Comparison of ENCODE assay signal across 20 cellular contexts in the genomic region with DNA sequence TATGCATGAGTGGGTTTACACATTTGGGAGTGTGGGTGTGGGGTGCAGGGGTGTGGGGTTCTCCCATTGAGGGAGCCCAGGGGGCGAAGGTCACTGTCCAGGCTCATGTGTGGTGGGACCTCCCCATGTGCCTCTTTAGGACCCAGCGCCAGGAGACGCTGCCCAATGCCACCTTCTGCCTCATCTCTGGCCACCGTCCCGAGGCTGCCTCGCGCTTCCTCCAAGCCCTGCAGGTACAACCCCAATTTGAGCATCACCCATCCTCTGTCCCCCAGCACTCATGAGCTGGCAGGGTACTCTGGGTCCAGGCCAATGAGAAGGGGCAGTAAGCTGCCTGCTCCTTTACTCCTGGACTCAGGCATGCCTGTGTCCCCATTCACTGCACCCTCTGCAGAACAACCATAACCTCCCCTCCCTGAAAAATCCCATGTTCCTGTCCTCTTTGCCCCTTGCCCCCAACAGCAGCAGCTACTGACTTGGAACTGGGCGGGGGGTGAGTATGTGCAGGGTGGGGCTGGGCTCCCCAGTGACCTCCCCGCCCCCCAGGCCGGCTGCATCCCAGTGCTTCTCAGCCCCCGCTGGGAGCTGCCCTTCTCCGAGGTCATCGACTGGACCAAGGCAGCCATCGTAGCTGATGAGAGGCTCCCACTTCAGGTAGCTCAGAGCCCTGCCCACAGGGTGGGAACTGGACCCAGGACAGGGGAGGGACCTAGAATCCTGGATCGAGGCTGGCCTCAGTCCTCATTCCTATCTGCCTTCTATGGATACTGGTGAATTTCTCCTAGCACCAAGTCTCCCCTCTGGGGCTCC. TPM values are rescaled to one million over a fixed set of nuclear protein-coding genes. Genes with fewer than 3 reads are reported as not detected.
DNase-seq lines count a peak whose midpoint lies in the region; ATAC-seq and TF ChIP-seq lines count a peak whose summit lies in the region.
"Had no signal": no experiment of that assay in that cellular context is flagged by ENCODE, and none has a peak within 500 bp of the region (broad histone marks: within the 10 kb centered on the region; RNA-seq: fewer than 3 reads in every experiment).

No MANE protein-coding gene starts in this region.

- H3K14ac ChIP-seq in IMR-90 (replicated peaks; ENCODE audit: low read depth, low read length): no peak overlapping the region

- H4K5ac ChIP-seq in IMR-90 (ENCODE audit: low read depth, low read length): no peak overlapping the region

- H3K4me1 Mint-ChIP-seq in GM23338: 0 out of 3 replicates have a peak, but pooled peaks cover 1% of the 10 kb centered on the region
- H3K4me1 Mint-ChIP-seq: IgD-negative memory B cell had no signal

- peak; percentile 17; the same call in 2 of the 3 replicates for ATAC-seq in GM23338
- no peak for ATAC-seq in IMR-90 (ENCODE audit: low read depth)
- ATAC-seq in HG02938 (IDR thresholded peaks at IDR 0.05; ENCODE audit: unreplicated experiment): no peak
- no peak for ATAC-seq in GM18861 (IDR thresholded peaks at IDR 0.05; ENCODE audit: unreplicated experiment)

- intact Hi-C loops in IMR-90 (cut with micrococcal nuclease): no loop called here

- H3K79me2 ChIP-seq in GM23338 (replicated peaks; ENCODE audit: insufficient read depth) (no peaks in the 10 kb centered on the region), osteoblast (ENCODE audit: insufficient read depth, low read length) (peaks cover under 1% of the 10 kb centered on the region)

- no peak overlapping the region for H3K9ac ChIP-seq in IMR-90 (ENCODE audit: low read depth, low read length)
- H3K9ac ChIP-seq: GM23248, KMS-11 had no signal

- no peaks in the 10 kb centered on the region for H3K9me3 Mint-ChIP-seq in GM23338
- H3K9me3 Mint-ChIP-seq: CD4-positive, CD25-positive, alpha-beta regulatory T cell; IgD-negative memory B cell had no signal

- H4K8ac ChIP-seq in IMR-90 (ENCODE audit: low read depth in 2 of 2, low read length in 2 of 2): no peak overlapping the region

- H3K9me2 ChIP-seq in GM23338 (ENCODE audit: insufficient read depth): no peaks in the 10 kb centered on the region

- H3K4me2 ChIP-seq in GM23338 (no peak overlapping the region), IMR-90 (ENCODE audit: low read depth, low read length) (no peak overlapping the region), osteoblast (ENCODE audit: insufficient read depth, low read length) (no peak overlapping the region)
- H3K4me2 ChIP-seq: KMS-11 had no signal

- no peaks in the 10 kb centered on the region for H3K79me1 ChIP-seq in IMR-90 (ENCODE audit: low read depth in 1 of 2, low read length in 2 of 2)

- H3K56ac ChIP-seq in IMR-90 (ENCODE audit: extremely low read depth, insufficient read depth, low read length): no peak overlapping the region

- dilution Hi-C loops in IMR-90 (cut with HindIII; ENCODE audit: low sequenced_read_pairs, unreplicated experiment): no loop called here

- H3K27ac Mint-ChIP-seq in GM23338: no peak overlapping the region
- H3K27ac Mint-ChIP-seq: CD4-positive, CD25-positive, alpha-beta regulatory T cell had no signal

- H2BK15ac ChIP-seq in IMR-90 (ENCODE audit: low read depth, low read length): no peak overlapping the region

- H4K91ac ChIP-seq in IMR-90 (ENCODE audit: insufficient read depth, low read depth, low read length): no peak overlapping the region

- TF ChIP-seq RAD21 in IMR-90 (IDR thresholded peaks at IDR 0.05; ENCODE audit: low read length): no peak

- no peak overlapping the region for H3K4me3 Mint-ChIP-seq in GM23338
- H3K4me3 Mint-ChIP-seq: CD4-positive, CD25-positive, alpha-beta regulatory T cell; IgD-negative memory B cell had no signal

- H3K4me1 ChIP-seq in GM23338 (ENCODE audit: insufficient read depth) (no peaks in the 10 kb centered on the region; the same call in 1 of the 2 replicates), IMR-90 (ENCODE audit: control insufficient read depth, insufficient read depth, low read length) (no peaks in the 10 kb centered on the region; the same call in 1 of the 2 replicates), osteoblast (ENCODE audit: insufficient read depth, low read length) (peaks cover 20% of the 10 kb centered on the region)

- POLR2A ChIA-PET in IMR-90 (lab: Charles Lee; ENCODE audit: unreplicated experiment): no interaction called here

- H3K18ac ChIP-seq in IMR-90 (ENCODE audit: low read depth, low read length): no peak overlapping the region

- no peaks in the 10 kb centered on the region for H3K36me3 ChIP-seq in GM23338 (ENCODE audit: insufficient read depth)
- H3K36me3 ChIP-seq in IMR-90 (ENCODE audit: control insufficient read depth, insufficient read depth, low read length): no peaks in the 10 kb centered on the region
- H3K36me3 ChIP-seq in osteoblast (ENCODE audit: insufficient read depth, low read length): peaks cover 5% of the 10 kb centered on the region
- H3K36me3 ChIP-seq: BLaER1 treated with 17β-estradiol and CSF1 and Interleukin-3, amounts not matched to agents 10 nM and 100 nM; HAP-1 had no signal

- H2AK9ac ChIP-seq in IMR-90 (replicated peaks; ENCODE audit: low read depth, low read length, poor library complexity): peak overlapping the region; percentile 71

- WGBS in IMR-90 (ENCODE audit: extremely low coverage in 2 of 2, insufficient read length in 1 of 2), 2 experiments: 70% methylated on average over 2 of the region's 15 CpGs; no CpG with 5 or more reads in 1 of the 2 experiments

- BruUV-seq in IMR-90 (replicated peaks; lab: Mats Ljungman, UMichigan): no TSS peak

- no peak overlapping the region for H2AFZ ChIP-seq in GM23338
- peak overlapping the region; percentile 41 for H2AFZ ChIP-seq in IMR-90 (replicated peaks; ENCODE audit: low read length, poor library complexity)
- no peak overlapping the region for H2AFZ ChIP-seq in osteoblast (ENCODE audit: low read length)
- H2AFZ ChIP-seq: GM23248 had no signal

- H3K4me3 ChIP-seq in GM23338 (no peak overlapping the region), IMR-90 (ENCODE audit: insufficient read depth, low read depth, low read length) (no peak overlapping the region), osteoblast (ENCODE audit: insufficient read depth, low read length) (no peak overlapping the region)
- H3K4me3 ChIP-seq: BLaER1 treated with 17β-estradiol and CSF1 and Interleukin-3, amounts not matched to agents 10 nM and 100 nM; GM23248; HAP-1 had no signal

- H2BK120ac ChIP-seq in IMR-90 (ENCODE audit: low read depth, low read length): no peak overlapping the region

- H3K36me3 Mint-ChIP-seq in GM23338 (ENCODE audit: low read depth): no peaks in the 10 kb centered on the region
- H3K36me3 Mint-ChIP-seq: CD4-positive, CD25-positive, alpha-beta regulatory T cell; IgD-negative memory B cell had no signal

- H3F3A ChIP-seq in GM23338 (replicated peaks; ENCODE audit: low read depth): no peaks in the 10 kb centered on the region

- no peaks in the 10 kb centered on the region for H3K9me1 ChIP-seq in IMR-90 (ENCODE audit: insufficient read depth, low read length)

- no peak for DNase-seq in GM23338 (ENCODE audit: low spot score)
- no peak for DNase-seq in IMR-90
- peak; percentile 64 for DNase-seq in cerebellar cortex (ENCODE audit: low spot score)
- peak; percentile 80 for DNase-seq in osteoblast (ENCODE audit: insufficient read length, low spot score, missing footprints)
- no peak for DNase-seq in DMS79 (lab: John Stamatoyannopoulos, UW)
- DNase-seq: ACHN; Calu3; CD4-positive, CD25-positive, alpha-beta regulatory T cell; DMS 273 treated with DMSO at 0.1 percent for 48 hours; DMS79 treated with DMSO at 0.1 percent for 48 hours; EL; GDM1; GM23248 had no signal

- no peaks in the 10 kb centered on the region for H3K9me3 ChIP-seq in IMR-90 (ENCODE audit: control insufficient read depth, insufficient read depth, low read length)
- no peaks in the 10 kb centered on the region for H3K9me3 ChIP-seq in osteoblast (ENCODE audit: low read depth, low read length)
- H3K9me3 ChIP-seq: BLaER1 treated with 17β-estradiol and CSF1 and Interleukin-3, amounts not matched to agents 10 nM and 100 nM; HAP-1 had no signal

- in situ Hi-C loops in IMR-90 (cut with MboI; ENCODE audit: low sequenced_read_pairs): no loop called here

- H2BK5ac ChIP-seq in IMR-90 (ENCODE audit: low read depth, low read length, poor library complexity, severe bottlenecking): no peak overlapping the region

- no peak for TF ChIP-seq POLR2A in IMR-90 (IDR thresholded peaks at IDR 0.05; ENCODE audit: low read depth, low read length)

- H3K23ac ChIP-seq in IMR-90 (ENCODE audit: low read depth, low read length): no peak overlapping the region

- no peak for TF ChIP-seq CTCF in GM23338 (conservative IDR thresholded peaks at IDR 0.05; ENCODE audit: low read depth in 2 of 2)
- TF ChIP-seq CTCF in IMR-90 (conservative IDR thresholded peaks at IDR 0.05; ENCODE audit: low read depth, low read length): no peak
- TF ChIP-seq CTCF in osteoblast (IDR thresholded peaks at IDR 0.05; ENCODE audit: extremely low read depth, low read depth, low read length): no peak

- no peak overlapping the region for H3K4ac ChIP-seq in IMR-90 (ENCODE audit: low read depth, low read length)

- H4K20me1 ChIP-seq in GM23338 (replicated peaks; ENCODE audit: insufficient read depth): no peaks in the 10 kb centered on the region
- H4K20me1 ChIP-seq in IMR-90 (ENCODE audit: insufficient read depth, low read length): no peaks in the 10 kb centered on the region
- H4K20me1 ChIP-seq in osteoblast (ENCODE audit: insufficient read depth, low read length): no peaks in the 10 kb centered on the region
- H4K20me1 ChIP-seq: BLaER1 treated with 17β-estradiol and CSF1 and Interleukin-3, amounts not matched to agents 10 nM and 100 nM had no signal

- H2AK5ac ChIP-seq in IMR-90 (ENCODE audit: low read depth, low read length): no peak overlapping the region

- no peak overlapping the region for H2BK20ac ChIP-seq in IMR-90 (ENCODE audit: low read depth, low read length)

- peaks cover 17% of the 10 kb centered on the region for H3K27me3 Mint-ChIP-seq in GM23338 (ENCODE audit: insufficient read depth, low read depth, poor library complexity)

- H3K27ac ChIP-seq in GM23338 (ENCODE audit: low read depth) (no peak overlapping the region), IMR-90 (ENCODE audit: insufficient read depth, low read length) (no peak overlapping the region), osteoblast (ENCODE audit: low read depth, low read length) (no peak overlapping the region)
- H3K27ac ChIP-seq: BLaER1 treated with 17β-estradiol and CSF1 and Interleukin-3, amounts not matched to agents 10 nM and 100 nM; GM23248; KMS-11 had no signal

- H3K27me3 ChIP-seq in GM23338 (ENCODE audit: insufficient read depth) (peaks cover 10% of the 10 kb centered on the region), IMR-90 (ENCODE audit: control insufficient read depth, insufficient read depth, low read length) (peaks cover 5% of the 10 kb centered on the region; the same call in 1 of the 2 replicates), osteoblast (ENCODE audit: insufficient read depth, low read length) (no peaks in the 10 kb centered on the region)

- CTCF ChIA-PET in IMR-90 (lab: Yijun Ruan, JAX): interaction anchor here (0.9 to 1.2 kb wide), 2 partner anchors 32 to 134 kb away, joined by 3 to 4 read pairs; partner anchors contain the start of gene PAFAH2

RNA-seq across cellular contexts. Expression of gene EXTL1, which starts 7.7 kb away (rescaled TPM):
- 0.35 and 1.2 TPM in 2 replicates for total RNA-seq in GM23338 (2014; rRNA removed; shearing (Covaris generic))
- 0.21 and 0.37 TPM in 2 replicates for polyA plus RNA-seq in GM23338 (2016; fragmentation: Nextera tagmentation; extraction: Ambion mirVana)
- total RNA-seq in IMR-90 (2012; rRNA removed): 0.56 and 0.90 TPM in 2 replicates
- 5.2 and 6.1 TPM in 2 replicates for polyA plus RNA-seq in IMR-90 (2012; rRNA removed)
- polyA plus RNA-seq in IMR-90 (2012; cell fraction: cytosol; rRNA removed): 3.2 and 4.9 TPM in 2 replicates
- polyA plus RNA-seq in IMR-90 (2012; cell fraction: nucleus; rRNA removed; ENCODE audit: low replicate concordance): 13.9 and 32.7 TPM in 2 replicates
- total RNA-seq in osteoblast: 1.4 and 3.2 TPM in 2 replicates
- total RNA-seq: A172; Calu3; CD4-positive, CD25-positive, alpha-beta regulatory T cell had no signal
- polyA plus RNA-seq: IgD-negative memory B cell had no signal

RNA-seq across cellular contexts. Expression of gene SLC30A2, which starts 16.7 kb away (rescaled TPM):
- 0.07 TPM in 1 of 2 replicates, not detected in the other for total RNA-seq in GM23338 (2014; rRNA removed; shearing (Covaris generic))
- polyA plus RNA-seq in GM23338 (2016; fragmentation: Nextera tagmentation; extraction: Ambion mirVana): not detected in 2 replicates
- not detected in 2 replicates for total RNA-seq in IMR-90 (2012; rRNA removed)
- not detected in 2 replicates for polyA plus RNA-seq in IMR-90 (2012; rRNA removed)
- not detected in 2 replicates for polyA plus RNA-seq in IMR-90 (2012; cell fraction: cytosol; rRNA removed)
- polyA plus RNA-seq in IMR-90 (2012; cell fraction: nucleus; rRNA removed; ENCODE audit: low replicate concordance): not detected in 2 replicates
- total RNA-seq in osteoblast: not detected in 2 replicates
- total RNA-seq: A172; Calu3; CD4-positive, CD25-positive, alpha-beta regulatory T cell; GM23248 had no signal
- polyA plus RNA-seq: IgD-negative memory B cell had no signal

RNA-seq across cellular contexts. Expression of gene PAFAH2, which starts 31.4 kb away (rescaled TPM):
- total RNA-seq in GM23338 (2014; rRNA removed; shearing (Covaris generic)): 7.7 and 10.3 TPM in 2 replicates
- polyA plus RNA-seq in GM23338 (2016; fragmentation: Nextera tagmentation; extraction: Ambion mirVana) (5.7 TPM in 2 replicates), IMR-90 (2012; rRNA removed) (7.2 and 8.3 TPM in 2 replicates)
- total RNA-seq in IMR-90 (2012; rRNA removed) (11.9 and 12.2 TPM in 2 replicates), osteoblast (6.5 and 6.9 TPM in 2 replicates)
- polyA plus RNA-seq in IMR-90 (2012; cell fraction: cytosol; rRNA removed): 3.8 and 6.6 TPM in 2 replicates
- 5.5 and 9.9 TPM in 2 replicates for polyA plus RNA-seq in IMR-90 (2012; cell fraction: nucleus; rRNA removed; ENCODE audit: low replicate concordance)

RNA-seq across cellular contexts. Expression of gene TRIM63, which starts 38.2 kb away (rescaled TPM):
- total RNA-seq in GM23338 (2014; rRNA removed; shearing (Covaris generic)): 0.17 TPM in 1 of 2 replicates, not detected in the other
- not detected in 2 replicates for polyA plus RNA-seq in GM23338 (2016; fragmentation: Nextera tagmentation; extraction: Ambion mirVana)
- not detected in 2 replicates for total RNA-seq in IMR-90 (2012; rRNA removed)
- not detected in 2 replicates for polyA plus RNA-seq in IMR-90 (2012; rRNA removed)
- not detected in 2 replicates for polyA plus RNA-seq in IMR-90 (2012; cell fraction: cytosol; rRNA removed)
- polyA plus RNA-seq in IMR-90 (2012; cell fraction: nucleus; rRNA removed; ENCODE audit: low replicate concordance): 0.06 TPM in 1 of 2 replicates, not detected in the other
- under 0.01 and 0.36 TPM in 2 replicates for total RNA-seq in osteoblast
- total RNA-seq: A172; Calu3; CD4-positive, CD25-positive, alpha-beta regulatory T cell; GM23248 had no signal
- polyA plus RNA-seq: CD4-positive, CD25-positive, alpha-beta regulatory T cell; GM23248; IgD-negative memory B cell had no signal

Comparison
In these comparisons a context has a peak if more than half of its experiments do, and no peak if none do; other contexts are left out.
1. DNase-seq: peak in cerebellar cortex (single experiment) and osteoblast (single experiment); none in GM23338 (single experiment), IMR-90 (single experiment) and DMS79 (single experiment).